Comparison of ENCODE assay signal across 1 cellular context in the genomic region with DNA sequence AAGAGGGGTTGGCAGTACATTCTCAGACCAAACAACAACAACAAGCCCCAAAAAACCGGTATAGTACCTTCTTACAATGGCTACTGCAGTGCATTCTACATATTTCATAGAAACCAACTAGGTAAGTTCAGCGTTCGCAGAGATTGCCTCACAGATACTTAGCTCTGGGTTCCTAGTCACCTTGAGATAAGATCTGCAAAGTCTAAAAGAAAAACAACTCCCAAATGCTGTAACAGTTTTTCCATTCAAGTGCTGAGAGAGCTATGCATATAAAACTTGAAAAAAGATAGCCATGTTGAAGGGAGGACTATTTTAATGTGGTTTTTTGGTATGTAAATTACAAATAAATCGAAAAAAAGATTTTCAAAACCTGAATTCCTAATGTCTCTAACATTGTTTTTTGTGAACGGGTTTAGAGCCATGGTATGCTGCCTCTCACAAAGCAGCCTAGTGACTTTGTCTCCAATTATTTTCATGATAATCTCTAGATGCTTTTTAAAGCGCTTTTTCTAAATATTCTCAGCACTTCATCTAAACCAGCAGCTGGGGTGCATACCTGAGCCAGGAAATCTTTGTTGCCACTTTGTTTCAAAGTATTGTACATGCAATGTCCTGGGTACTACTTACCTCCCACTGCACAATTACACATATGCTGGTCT.
TF ChIP-seq lines count a peak whose summit lies in the region.

No MANE protein-coding gene starts in this region.

TF ChIP-seq in GM23338, 12 proteins besides CTCF, POLR2A, EP300 and RAD21 (continued from another document):
- TF ChIP-seq, protein P1, sequence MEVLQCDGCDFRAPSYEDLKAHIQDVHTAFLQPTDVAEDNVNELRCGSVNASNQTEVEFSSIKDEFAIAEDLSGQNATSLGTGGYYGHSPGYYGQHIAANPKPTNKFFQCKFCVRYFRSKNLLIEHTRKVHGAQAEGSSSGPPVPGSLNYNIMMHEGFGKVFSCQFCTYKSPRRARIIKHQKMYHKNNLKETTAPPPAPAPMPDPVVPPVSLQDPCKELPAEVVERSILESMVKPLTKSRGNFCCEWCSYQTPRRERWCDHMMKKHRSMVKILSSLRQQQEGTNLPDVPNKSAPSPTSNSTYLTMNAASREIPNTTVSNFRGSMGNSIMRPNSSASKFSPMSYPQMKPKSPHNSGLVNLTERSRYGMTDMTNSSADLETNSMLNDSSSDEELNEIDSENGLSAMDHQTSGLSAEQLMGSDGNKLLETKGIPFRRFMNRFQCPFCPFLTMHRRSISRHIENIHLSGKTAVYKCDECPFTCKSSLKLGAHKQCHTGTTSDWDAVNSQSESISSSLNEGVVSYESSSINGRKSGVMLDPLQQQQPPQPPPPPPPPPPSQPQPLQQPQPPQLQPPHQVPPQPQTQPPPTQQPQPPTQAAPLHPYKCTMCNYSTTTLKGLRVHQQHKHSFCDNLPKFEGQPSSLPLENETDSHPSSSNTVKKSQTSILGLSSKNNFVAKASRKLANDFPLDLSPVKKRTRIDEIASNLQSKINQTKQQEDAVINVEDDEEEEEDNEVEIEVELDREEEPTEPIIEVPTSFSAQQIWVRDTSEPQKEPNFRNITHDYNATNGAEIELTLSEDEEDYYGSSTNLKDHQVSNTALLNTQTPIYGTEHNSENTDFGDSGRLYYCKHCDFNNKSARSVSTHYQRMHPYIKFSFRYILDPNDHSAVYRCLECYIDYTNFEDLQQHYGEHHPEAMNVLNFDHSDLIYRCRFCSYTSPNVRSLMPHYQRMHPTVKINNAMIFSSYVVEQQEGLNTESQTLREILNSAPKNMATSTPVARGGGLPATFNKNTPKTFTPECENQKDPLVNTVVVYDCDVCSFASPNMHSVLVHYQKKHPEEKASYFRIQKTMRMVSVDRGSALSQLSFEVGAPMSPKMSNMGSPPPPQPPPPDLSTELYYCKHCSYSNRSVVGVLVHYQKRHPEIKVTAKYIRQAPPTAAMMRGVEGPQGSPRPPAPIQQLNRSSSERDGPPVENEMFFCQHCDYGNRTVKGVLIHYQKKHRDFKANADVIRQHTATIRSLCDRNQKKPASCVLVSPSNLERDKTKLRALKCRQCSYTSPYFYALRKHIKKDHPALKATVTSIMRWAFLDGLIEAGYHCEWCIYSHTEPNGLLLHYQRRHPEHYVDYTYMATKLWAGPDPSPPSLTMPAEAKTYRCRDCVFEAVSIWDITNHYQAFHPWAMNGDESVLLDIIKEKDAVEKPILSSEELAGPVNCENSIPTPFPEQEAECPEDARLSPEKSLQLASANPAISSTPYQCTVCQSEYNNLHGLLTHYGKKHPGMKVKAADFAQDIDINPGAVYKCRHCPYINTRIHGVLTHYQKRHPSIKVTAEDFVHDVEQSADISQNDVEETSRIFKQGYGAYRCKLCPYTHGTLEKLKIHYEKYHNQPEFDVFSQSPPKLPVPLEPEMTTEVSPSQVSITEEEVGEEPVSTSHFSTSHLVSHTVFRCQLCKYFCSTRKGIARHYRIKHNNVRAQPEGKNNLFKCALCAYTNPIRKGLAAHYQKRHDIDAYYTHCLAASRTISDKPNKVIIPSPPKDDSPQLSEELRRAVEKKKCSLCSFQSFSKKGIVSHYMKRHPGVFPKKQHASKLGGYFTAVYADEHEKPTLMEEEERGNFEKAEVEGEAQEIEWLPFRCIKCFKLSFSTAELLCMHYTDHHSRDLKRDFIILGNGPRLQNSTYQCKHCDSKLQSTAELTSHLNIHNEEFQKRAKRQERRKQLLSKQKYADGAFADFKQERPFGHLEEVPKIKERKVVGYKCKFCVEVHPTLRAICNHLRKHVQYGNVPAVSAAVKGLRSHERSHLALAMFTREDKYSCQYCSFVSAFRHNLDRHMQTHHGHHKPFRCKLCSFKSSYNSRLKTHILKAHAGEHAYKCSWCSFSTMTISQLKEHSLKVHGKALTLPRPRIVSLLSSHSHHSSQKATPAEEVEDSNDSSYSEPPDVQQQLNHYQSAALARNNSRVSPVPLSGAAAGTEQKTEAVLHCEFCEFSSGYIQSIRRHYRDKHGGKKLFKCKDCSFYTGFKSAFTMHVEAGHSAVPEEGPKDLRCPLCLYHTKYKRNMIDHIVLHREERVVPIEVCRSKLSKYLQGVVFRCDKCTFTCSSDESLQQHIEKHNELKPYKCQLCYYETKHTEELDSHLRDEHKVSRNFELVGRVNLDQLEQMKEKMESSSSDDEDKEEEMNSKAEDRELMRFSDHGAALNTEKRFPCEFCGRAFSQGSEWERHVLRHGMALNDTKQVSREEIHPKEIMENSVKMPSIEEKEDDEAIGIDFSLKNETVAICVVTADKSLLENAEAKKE (CRISPR knock-in tag; IDR thresholded peaks at IDR 0.05) = no peak
- TF ChIP-seq, protein P2, sequence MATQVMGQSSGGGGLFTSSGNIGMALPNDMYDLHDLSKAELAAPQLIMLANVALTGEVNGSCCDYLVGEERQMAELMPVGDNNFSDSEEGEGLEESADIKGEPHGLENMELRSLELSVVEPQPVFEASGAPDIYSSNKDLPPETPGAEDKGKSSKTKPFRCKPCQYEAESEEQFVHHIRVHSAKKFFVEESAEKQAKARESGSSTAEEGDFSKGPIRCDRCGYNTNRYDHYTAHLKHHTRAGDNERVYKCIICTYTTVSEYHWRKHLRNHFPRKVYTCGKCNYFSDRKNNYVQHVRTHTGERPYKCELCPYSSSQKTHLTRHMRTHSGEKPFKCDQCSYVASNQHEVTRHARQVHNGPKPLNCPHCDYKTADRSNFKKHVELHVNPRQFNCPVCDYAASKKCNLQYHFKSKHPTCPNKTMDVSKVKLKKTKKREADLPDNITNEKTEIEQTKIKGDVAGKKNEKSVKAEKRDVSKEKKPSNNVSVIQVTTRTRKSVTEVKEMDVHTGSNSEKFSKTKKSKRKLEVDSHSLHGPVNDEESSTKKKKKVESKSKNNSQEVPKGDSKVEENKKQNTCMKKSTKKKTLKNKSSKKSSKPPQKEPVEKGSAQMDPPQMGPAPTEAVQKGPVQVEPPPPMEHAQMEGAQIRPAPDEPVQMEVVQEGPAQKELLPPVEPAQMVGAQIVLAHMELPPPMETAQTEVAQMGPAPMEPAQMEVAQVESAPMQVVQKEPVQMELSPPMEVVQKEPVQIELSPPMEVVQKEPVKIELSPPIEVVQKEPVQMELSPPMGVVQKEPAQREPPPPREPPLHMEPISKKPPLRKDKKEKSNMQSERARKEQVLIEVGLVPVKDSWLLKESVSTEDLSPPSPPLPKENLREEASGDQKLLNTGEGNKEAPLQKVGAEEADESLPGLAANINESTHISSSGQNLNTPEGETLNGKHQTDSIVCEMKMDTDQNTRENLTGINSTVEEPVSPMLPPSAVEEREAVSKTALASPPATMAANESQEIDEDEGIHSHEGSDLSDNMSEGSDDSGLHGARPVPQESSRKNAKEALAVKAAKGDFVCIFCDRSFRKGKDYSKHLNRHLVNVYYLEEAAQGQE (IDR thresholded peaks at IDR 0.05; ENCODE audit: unreplicated experiment) = no peak
- no peak for TF ChIP-seq ZNF331 (CRISPR knock-in tag; IDR thresholded peaks at IDR 0.05; ENCODE audit: low read depth)
- TF ChIP-seq POLR2AphosphoS5 (IDR thresholded peaks at IDR 0.05; ENCODE audit: low read depth) = no peak
- no peak for TF ChIP-seq EZH2 (IDR thresholded peaks at IDR 0.05; ENCODE audit: low read depth, unreplicated experiment)
- TF ChIP-seq, protein P3, sequence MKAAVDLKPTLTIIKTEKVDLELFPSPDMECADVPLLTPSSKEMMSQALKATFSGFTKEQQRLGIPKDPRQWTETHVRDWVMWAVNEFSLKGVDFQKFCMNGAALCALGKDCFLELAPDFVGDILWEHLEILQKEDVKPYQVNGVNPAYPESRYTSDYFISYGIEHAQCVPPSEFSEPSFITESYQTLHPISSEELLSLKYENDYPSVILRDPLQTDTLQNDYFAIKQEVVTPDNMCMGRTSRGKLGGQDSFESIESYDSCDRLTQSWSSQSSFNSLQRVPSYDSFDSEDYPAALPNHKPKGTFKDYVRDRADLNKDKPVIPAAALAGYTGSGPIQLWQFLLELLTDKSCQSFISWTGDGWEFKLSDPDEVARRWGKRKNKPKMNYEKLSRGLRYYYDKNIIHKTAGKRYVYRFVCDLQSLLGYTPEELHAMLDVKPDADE (IDR thresholded peaks at IDR 0.05) = no peak
